In the genomic region with DNA sequence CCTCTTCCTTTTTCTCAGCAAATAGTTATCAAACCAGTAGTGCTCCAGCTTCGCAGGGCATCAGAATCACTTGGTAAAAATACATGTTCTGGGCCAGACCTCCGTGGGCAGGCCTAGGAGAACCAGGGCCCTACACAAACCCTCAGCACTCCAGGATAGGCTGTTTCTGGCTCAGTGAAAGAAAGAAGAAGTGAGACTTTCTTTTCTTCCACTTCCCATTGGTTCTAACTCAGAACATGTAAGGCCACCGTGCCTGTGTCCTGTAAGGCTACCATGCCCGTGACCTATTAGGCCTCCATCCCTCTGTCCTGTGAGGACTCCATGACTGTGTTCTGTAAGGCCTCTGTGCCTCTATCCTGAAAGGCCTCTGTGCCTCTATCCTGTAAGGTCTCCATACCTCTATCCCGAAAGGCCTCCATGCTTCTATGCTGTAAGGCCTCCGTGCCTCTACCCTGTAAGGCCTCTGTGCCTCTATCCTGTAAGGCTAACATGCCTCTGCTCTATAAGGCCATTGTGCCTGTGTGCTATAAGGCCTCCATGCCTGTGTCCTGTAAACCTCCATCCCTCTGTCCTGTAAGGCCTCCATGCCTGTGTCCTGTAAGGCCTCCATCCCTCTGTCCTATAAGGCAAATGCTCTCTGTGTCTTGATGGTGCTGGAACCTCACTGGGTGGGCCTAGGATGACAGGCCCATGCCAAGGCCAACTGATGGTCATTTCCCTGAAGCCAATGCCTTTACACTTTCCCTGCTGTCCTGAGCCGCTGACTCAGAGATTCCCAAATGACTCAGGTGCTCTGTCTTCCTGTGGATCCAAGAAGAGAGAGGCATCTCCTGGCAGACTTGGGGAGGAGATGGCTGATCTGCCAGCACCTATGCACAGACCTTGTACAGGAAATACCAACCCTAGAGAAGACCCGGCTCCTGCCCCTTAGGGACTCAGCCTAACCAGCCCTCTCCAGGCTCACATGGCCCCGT, we compare ENCODE assay signal across 15 cellular contexts.
DNase-seq lines count a peak whose midpoint lies in the region; ATAC-seq and TF ChIP-seq lines count a peak whose summit lies in the region.
"Had no signal": no experiment of that assay in that cellular context is flagged by ENCODE, and none has a peak within 500 bp of the region (broad histone marks: within the 10 kb centered on the region; RNA-seq: fewer than 3 reads in every experiment).

No MANE protein-coding gene starts in this region.

- H3K79me2 ChIP-seq in PC-9 (ENCODE audit: low read depth), result no peaks in the 10 kb centered on the region

- H3K4me3 Mint-ChIP-seq in T-helper 17 cell, result no peak overlapping the region
- H3K4me3 Mint-ChIP-seq in effector memory CD8-positive, alpha-beta T cell, result no peak overlapping the region
- H3K4me3 Mint-ChIP-seq: activated T-cell treated with anti-CD3 and anti-CD28 coated beads, Interleukin-2, amount 50 U/mL, for 4 hours; endodermal cell had no signal

- H3K27me3 ChIP-seq in PC-9 (ENCODE audit: insufficient read depth, low read depth), result no peaks in the 10 kb centered on the region
- H3K27me3 ChIP-seq: body of pancreas had no signal

- BruUV-seq in PC-9 (replicated peaks; lab: Mats Ljungman, UMichigan), result no TSS peak

- H3K9me3 ChIP-seq in T-helper 17 cell (ENCODE audit: control insufficient read depth, low read length, poor library complexity, severe bottlenecking), result no peaks in the 10 kb centered on the region
- H3K9me3 ChIP-seq in PC-9 (ENCODE audit: insufficient read depth, low read depth), result no peaks in the 10 kb centered on the region
- H3K9me3 ChIP-seq: body of pancreas, SJSA1, spleen had no signal

- H3K9me2 ChIP-seq in PC-9 (ENCODE audit: insufficient read depth), result no peaks in the 10 kb centered on the region

- no peaks in the 10 kb centered on the region for H3K4me1 Mint-ChIP-seq in T-helper 17 cell
- H3K4me1 Mint-ChIP-seq in effector memory CD8-positive, alpha-beta T cell (ENCODE audit: low read depth in 2 of 2), result no peaks in the 10 kb centered on the region
- H3K4me1 Mint-ChIP-seq: endodermal cell had no signal

- peaks cover 31% of the 10 kb centered on the region for H3K27me3 Mint-ChIP-seq in T-helper 17 cell
- H3K27me3 Mint-ChIP-seq in effector memory CD8-positive, alpha-beta T cell, result peaks cover 19 to 46% of the 10 kb centered on the region in 2 donors

- DNase-seq in GM12865 (ENCODE audit: low read depth) (peak; percentile 2), T-helper 17 cell (no peak), PC-9 (no peak), AG20443 (ENCODE audit: low spot score) (no peak)
- DNase-seq in effector memory CD8-positive, alpha-beta T cell, result no peak
- DNase-seq in stimulated activated naive CD4-positive, alpha-beta T cell (lab: John Stamatoyannopoulos, UW), result no peak
- DNase-seq: DMS79 treated with DMSO at 0.1 percent for 48 hours, NCI-H524 treated with DMSO at 0.1 percent for 48 hours had no signal

- intact Hi-C loops in PC-9 (cut with micrococcal nuclease; ENCODE audit: unreplicated experiment), result loop anchor here (10.0 kb wide), 1 partner anchor 97 kb away; a partner anchor contains a TSS

- no peaks in the 10 kb centered on the region for H3K4me1 ChIP-seq in PC-9 (replicated peaks; ENCODE audit: insufficient read depth)
- H3K4me1 ChIP-seq: body of pancreas, SJSA1, spleen had no signal

- H3K9me3 Mint-ChIP-seq in effector memory CD8-positive, alpha-beta T cell, result no peaks in the 10 kb centered on the region
- H3K9me3 Mint-ChIP-seq: activated T-cell treated with anti-CD3 and anti-CD28 coated beads, Interleukin-2, amount 50 U/mL, for 4 hours; endodermal cell had no signal

- no peaks in the 10 kb centered on the region for H4K20me1 ChIP-seq in PC-9 (ENCODE audit: insufficient read depth)

- H3K4me3 ChIP-seq in GM12865 (ENCODE audit: low read depth, low read length), result no peak overlapping the region
- H3K4me3 ChIP-seq in PC-9, result no peak overlapping the region
- H3K4me3 ChIP-seq: body of pancreas, SJSA1, spleen had no signal

- H3K36me3 Mint-ChIP-seq in T-helper 17 cell (ENCODE audit: low read depth), result no peaks in the 10 kb centered on the region
- peaks cover 2% of the 10 kb centered on the region for H3K36me3 Mint-ChIP-seq in effector memory CD8-positive, alpha-beta T cell (ENCODE audit: insufficient read depth)

- ATAC-seq in GM21390 (IDR thresholded peaks at IDR 0.05; ENCODE audit: unreplicated experiment) (peak; percentile 81), HG03103 (IDR thresholded peaks at IDR 0.05; ENCODE audit: low read depth, unreplicated experiment) (peak; percentile 81), T-helper 17 cell (no peak)
- ATAC-seq in effector memory CD8-positive, alpha-beta T cell (replicated peaks), result no peak

- H3K27ac ChIP-seq in PC-9, result no peak overlapping the region
- H3K27ac ChIP-seq: body of pancreas, SJSA1, spleen had no signal

- CTCF ChIA-PET in PC-9 (lab: Charles Lee), result no interaction called here

- POLR2A ChIA-PET in PC-9 (lab: Charles Lee; ENCODE audit: unreplicated experiment), result interaction anchor here (0.6 kb wide), 1 partner anchor 96 kb away, joined by 3 read pairs; no protein-coding TSS in a partner anchor

- TF ChIP-seq CTCF in GM12865 (IDR thresholded peaks at IDR 0.05; ENCODE audit: insufficient read depth, low read depth, low read length, missing control alignments) (no peak), PC-9 (conservative IDR thresholded peaks at IDR 0.05) (no peak)

- H2AFZ ChIP-seq in PC-9, result no peak overlapping the region

- H3F3A ChIP-seq in PC-9 (ENCODE audit: insufficient read depth, low read depth), result no peaks in the 10 kb centered on the region

- H3K4me2 ChIP-seq in PC-9, result no peak overlapping the region

- no peaks in the 10 kb centered on the region for H3K36me3 ChIP-seq in PC-9 (ENCODE audit: low read depth)
- H3K36me3 ChIP-seq: SJSA1, spleen had no signal

- H3K27ac Mint-ChIP-seq in T-helper 17 cell, result peak overlapping the region; percentile 83
- H3K27ac Mint-ChIP-seq in effector memory CD8-positive, alpha-beta T cell, result no peak overlapping the region
- H3K27ac Mint-ChIP-seq: endodermal cell had no signal

Comparison
In these comparisons a context has a peak if more than half of its experiments do, and no peak if none do; other contexts are left out.
1. ATAC-seq: peak in GM21390 (single experiment) and HG03103 (single experiment); none in T-helper 17 cell (single experiment) and effector memory CD8-positive, alpha-beta T cell (single experiment).